Comparison of ENCODE assay signal across 9 cellular contexts in genomic region chr2:26178246-26178645, GRCh38. TPM values are rescaled to one million over a fixed set of nuclear protein-coding genes. Genes with fewer than 3 reads are reported as not detected.
A peak's percentile ranks its signal among the peaks of the same experiment; 100 is the strongest.
DNase-seq lines count a peak whose midpoint lies in the region; ATAC-seq and TF ChIP-seq lines count a peak whose summit lies in the region.
"Had no signal": no experiment of that assay in that cellular context is flagged by ENCODE, and none has a peak within 500 bp of the region (broad histone marks: within the 10 kb centered on the region; RNA-seq: fewer than 3 reads in every experiment).

No MANE protein-coding gene starts in this region.

- WGBS in SK-N-SH (ENCODE audit: low lambda C conversion rate) = 94% methylated on average over 3 of the region's 3 CpGs
- 92% methylated on average over 3 of the region's 3 CpGs for WGBS in hepatocyte (ENCODE audit: low lambda C conversion rate, missing lambda C conversion rate)
- 89 to 99% (median 94%) methylated on average over 3 of the region's 3 CpGs for WGBS in spleen, 5 donors

- TF ChIP-seq POLR2A in spleen (IDR thresholded peaks at IDR 0.05) = no peak

- H3K9me2 ChIP-seq in SK-N-SH (no peaks in the 10 kb centered on the region), hepatocyte (replicated peaks; ENCODE audit: insufficient read depth) (no peaks in the 10 kb centered on the region)

- no peaks in the 10 kb centered on the region for H3K9me3 ChIP-seq in SK-N-SH
- no peaks in the 10 kb centered on the region for H3K9me3 ChIP-seq in Panc1 (ENCODE audit: control insufficient read depth, insufficient read depth, low read depth, low read length)
- no peaks in the 10 kb centered on the region for H3K9me3 ChIP-seq in hepatocyte (ENCODE audit: low read depth)
- H3K9me3 ChIP-seq in spleen = no peaks in the 10 kb centered on the region

- peak overlapping the region; percentile 99 for H2AFZ ChIP-seq in SK-N-SH (ENCODE audit: low read depth)
- peak overlapping the region; percentile 61 for H2AFZ ChIP-seq in hepatocyte

- TF ChIP-seq CTCF in SK-N-SH (IDR thresholded peaks at IDR 0.05) (no peak), Panc1 (IDR thresholded peaks at IDR 0.05) (no peak), hepatocyte (IDR thresholded peaks at IDR 0.05; ENCODE audit: poor library complexity) (no peak), spleen (IDR thresholded peaks at IDR 0.05 in 8 of 11, conservative IDR thresholded peaks at IDR 0.05 in 3 of 11) (no peak)

- no peak for TF ChIP-seq EP300 in SK-N-SH (IDR thresholded peaks at IDR 0.05; ENCODE audit: borderline replicate concordance in 1 of 2, low read depth in 1 of 2, low read length in 1 of 2)

- no TSS peak for BruUV-seq in Panc1 (replicated peaks; lab: Mats Ljungman, UMichigan)

- peak; percentile 22 for DNase-seq in SK-N-SH
- DNase-seq in Panc1 (ENCODE audit: low read depth, low spot score) = no peak
- no peak for DNase-seq in hepatocyte (ENCODE audit: low spot score)
- no peak for DNase-seq in spleen
- no peak for DNase-seq in activated gamma-delta T cell treated with Interleukin-2 at 50 U/mL for 16 hours
- DNase-seq in HCEC 1CT = no peak
- DNase-seq in stimulated activated CD4-positive, alpha-beta T cell treated with anti-CD3 and anti-CD28 coated beads, Interleukin-4, amount 100 ng/mL, for 4 hours = no peak
- DNase-seq: amniotic stem cell had no signal

- no peaks in the 10 kb centered on the region for H3F3A ChIP-seq in SK-N-SH (replicated peaks; ENCODE audit: insufficient read depth)

- ATAC-seq in SK-N-SH treated with all-trans-retinoic acid at 6 μM for 48 hours (no peak), Panc1 (no peak)

- H3K4me1 ChIP-seq in SK-N-SH (ENCODE audit: control insufficient read depth in 1 of 2, insufficient read depth in 2 of 2, low read depth in 1 of 2, low read length in 1 of 2) = peaks cover 0 to 19% of the 10 kb centered on the region in 2 experiments; a peak in 1 of 4 replicates
- H3K4me1 ChIP-seq in Panc1 (ENCODE audit: control insufficient read depth, insufficient read depth, low read length) = peaks cover 11% of the 10 kb centered on the region
- peaks cover 9% of the 10 kb centered on the region for H3K4me1 ChIP-seq in hepatocyte (ENCODE audit: insufficient read depth)
- H3K4me1 ChIP-seq in spleen = peaks cover 12 to 33% (median 26%) of the 10 kb centered on the region in 6 donors

- H4K20me1 ChIP-seq in SK-N-SH (ENCODE audit: insufficient read depth) = no peaks in the 10 kb centered on the region
- no peaks in the 10 kb centered on the region for H4K20me1 ChIP-seq in hepatocyte (ENCODE audit: insufficient read depth, poor library complexity, severe bottlenecking)

- no peaks in the 10 kb centered on the region for H3K36me3 ChIP-seq in SK-N-SH (replicated peaks in 1 of 2; ENCODE audit: control insufficient read depth in 1 of 2, insufficient read depth in 2 of 2, low read length in 1 of 2)
- no peaks in the 10 kb centered on the region for H3K36me3 ChIP-seq in Panc1 (ENCODE audit: control insufficient read depth, insufficient read depth, low read length)
- H3K36me3 ChIP-seq in hepatocyte (replicated peaks; ENCODE audit: insufficient read depth, low read depth) = no peaks in the 10 kb centered on the region
- no peaks in the 10 kb centered on the region for H3K36me3 ChIP-seq in spleen

- H3K79me2 ChIP-seq in SK-N-SH (ENCODE audit: insufficient read depth) = no peaks in the 10 kb centered on the region
- H3K79me2 ChIP-seq in hepatocyte = no peaks in the 10 kb centered on the region

- intact Hi-C loops in Panc1 (cut with micrococcal nuclease; ENCODE audit: unreplicated experiment) = no loop called here
- intact Hi-C loops in spleen (cut with DNase I; ENCODE audit: low total_unique reads) = no loop called here

- H3K27me3 ChIP-seq in SK-N-SH (ENCODE audit: insufficient read depth) (no peaks in the 10 kb centered on the region), Panc1 (ENCODE audit: control insufficient read depth, insufficient read depth, low read length) (no peaks in the 10 kb centered on the region), hepatocyte (peaks cover 12% of the 10 kb centered on the region), spleen (replicated peaks in 1 of 7) (peaks cover 0 to 67% (median 25%) of the 10 kb centered on the region in 7 donors)

- in situ Hi-C loops in Panc1 (cut with HindIII; ENCODE audit: low pct_unique_long_range_greater_than_20kb, low sequenced_read_pairs) = no loop called here

- no peak for TF ChIP-seq RAD21 in SK-N-SH (IDR thresholded peaks at IDR 0.05; ENCODE audit: low read length)

- CTCF ChIA-PET in SK-N-SH (lab: Yijun Ruan, JAX) (interaction anchor here (0.6 to 1.1 kb wide), 3 partner anchors 10 to 227 kb away, joined by 3 to 4 read pairs (median 3); no protein-coding TSS in a partner anchor), Panc1 (lab: Charles Lee) (no interaction called here)

- peak overlapping the region; percentile 56 to 66 for H3K4me3 ChIP-seq in SK-N-SH (ENCODE audit: low read depth in 2 of 2, low read length in 1 of 2)
- H3K4me3 ChIP-seq in Panc1 (ENCODE audit: low read depth in 2 of 2, low read length in 2 of 2) = peak overlapping the region; percentile 44 to 59
- H3K4me3 ChIP-seq in hepatocyte = no peak overlapping the region
- peak overlapping the region in 5 of 8 donors; percentile 39 to 76 (median 50) for H3K4me3 ChIP-seq in spleen

- peak overlapping the region; percentile 94 for H3K4me2 ChIP-seq in SK-N-SH
- H3K4me2 ChIP-seq in hepatocyte = peak overlapping the region; percentile 94

- H3K27ac ChIP-seq in SK-N-SH (ENCODE audit: low read depth in 2 of 2, low read length in 1 of 2) (no peak overlapping the region), Panc1 (ENCODE audit: low read length) (no peak overlapping the region), hepatocyte (no peak overlapping the region), spleen (peak overlapping the region in 3 of 8 donors; percentile 58 to 79 (median 65))

- no peak overlapping the region for H3K9ac ChIP-seq in SK-N-SH

- POLR2A ChIA-PET in SK-N-SH (lab: Yijun Ruan, JAX) (no interaction called here), Panc1 (lab: Charles Lee) (no interaction called here)

TF ChIP-seq in SK-N-SH, 30 proteins besides CTCF, POLR2A, EP300 and RAD21:
- no peak for TF ChIP-seq MEF2A (IDR thresholded peaks at IDR 0.05; ENCODE audit: borderline replicate concordance, low read depth)
- TF ChIP-seq TEAD4 (IDR thresholded peaks at IDR 0.05; ENCODE audit: borderline replicate concordance, insufficient read depth) = no peak
- TF ChIP-seq ELF1 (IDR thresholded peaks at IDR 0.05) = no peak
- no peak for TF ChIP-seq CHD2 (IDR thresholded peaks at IDR 0.05; ENCODE audit: low read length, partially characterized antibody)
- no peak for TF ChIP-seq FOXM1 (IDR thresholded peaks at IDR 0.05; ENCODE audit: low read depth)
- TF ChIP-seq JUND (IDR thresholded peaks at IDR 0.05) = no peak
TF ChIP-seq in SK-N-SH: peak in this region for 0.

TF ChIP-seq in SK-N-SH treated with all-trans-retinoic acid at 6 μM for 48 hours, 23 proteins besides CTCF, POLR2A, EP300 and RAD21:
- TF ChIP-seq CSDC2 (CRISPR knock-in tag; IDR thresholded peaks at IDR 0.05) (no peak), CSRNP3 (CRISPR knock-in tag; IDR thresholded peaks at IDR 0.05) (no peak), PPARA (CRISPR knock-in tag; IDR thresholded peaks at IDR 0.05; ENCODE audit: borderline replicate concordance) (no peak), ARNTL (CRISPR knock-in tag; IDR thresholded peaks at IDR 0.05; ENCODE audit: borderline replicate concordance, low read depth) (no peak), TOX (CRISPR knock-in tag; IDR thresholded peaks at IDR 0.05; ENCODE audit: borderline replicate concordance) (no peak), TSHZ2 (CRISPR knock-in tag; IDR thresholded peaks at IDR 0.05) (no peak)

RNA-seq across cellular contexts. Expression of gene GAREM2, which starts 5.4 kb away (rescaled TPM):
- 1.5 and 3.7 TPM in 2 replicates for polyA plus RNA-seq in SK-N-SH (2012; rRNA removed)
- 0.55 and 1.1 TPM in 2 replicates for polyA plus RNA-seq in SK-N-SH (2012; cell fraction: cytosol; rRNA removed)
- polyA plus RNA-seq in SK-N-SH (2012; cell fraction: nucleus; rRNA removed) = 3.1 and 3.6 TPM in 2 replicates
- total RNA-seq in Panc1 (2021; ENCODE audit: unreplicated experiment) = 12.4 TPM
- 13.8 TPM for polyA plus RNA-seq in Panc1 (2012; ENCODE audit: insufficient read length)
- total RNA-seq in hepatocyte = 4.7 TPM in 2 replicates
- 5.1 and 9.1 TPM in 2 replicates for polyA plus RNA-seq in hepatocyte
- 1 to 10 TPM in 5 of 7 donors, under 1 TPM in 2; 0.69 to 2.9 (median 2.0) TPM for total RNA-seq in spleen
- polyA plus RNA-seq in spleen = 1 to 10 TPM in 2 of 3 donors, under 1 TPM in 1; 0.62 to 6.3 (median 1.1) TPM
